1 cellular context compared by ENCODE assay signal in the genomic region with DNA sequence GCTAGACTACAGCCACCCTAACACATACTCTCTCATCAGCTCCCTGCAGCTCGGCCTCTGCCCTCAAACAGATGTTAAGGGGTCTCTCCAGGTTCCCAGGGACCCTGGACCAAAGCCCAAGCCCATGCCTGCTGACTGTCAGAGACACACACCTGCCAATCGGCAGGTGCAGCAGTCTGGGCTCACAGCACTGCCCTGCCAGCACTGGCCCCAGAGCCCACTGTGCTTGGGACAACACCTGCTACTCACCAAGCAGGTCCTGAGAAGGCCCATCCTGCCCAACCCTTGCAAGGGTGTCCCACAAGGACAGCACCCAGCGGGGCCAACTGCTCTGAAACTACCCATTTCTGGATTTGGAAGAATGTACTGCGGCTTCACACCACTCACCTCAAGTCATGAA.
A peak's percentile ranks its signal among the peaks of the same experiment; 100 is the strongest.
TF ChIP-seq lines count a peak whose summit lies in the region.

No MANE protein-coding gene starts in this region.

TF ChIP-seq in K562, 482 proteins besides CTCF, POLR2A, EP300 and RAD21:
- TF ChIP-seq NELFE (IDR thresholded peaks at IDR 0.05; ENCODE audit: insufficient read depth, insufficient read length), result no peak
- TF ChIP-seq CXXC5 (CRISPR knock-in tag; IDR thresholded peaks at IDR 0.05), result no peak
- TF ChIP-seq ZNF347 (CRISPR knock-in tag; IDR thresholded peaks at IDR 0.05; ENCODE audit: low read depth), result no peak
- no peak for TF ChIP-seq ELF1 (tag; IDR thresholded peaks at IDR 0.05)
- 0 out of 2 replicates have a peak, but pooled peaks have one; percentile 12 for TF ChIP-seq POLR2AphosphoS5 (IDR thresholded peaks at IDR 0.05; ENCODE audit: control insufficient read depth, insufficient read depth, low read depth, low read length)
- no peak for TF ChIP-seq NR2C2 (CRISPR knock-in tag; IDR thresholded peaks at IDR 0.05)
- no peak for TF ChIP-seq NR2C2 (tag; IDR thresholded peaks at IDR 0.05)
- TF ChIP-seq, protein P1, sequence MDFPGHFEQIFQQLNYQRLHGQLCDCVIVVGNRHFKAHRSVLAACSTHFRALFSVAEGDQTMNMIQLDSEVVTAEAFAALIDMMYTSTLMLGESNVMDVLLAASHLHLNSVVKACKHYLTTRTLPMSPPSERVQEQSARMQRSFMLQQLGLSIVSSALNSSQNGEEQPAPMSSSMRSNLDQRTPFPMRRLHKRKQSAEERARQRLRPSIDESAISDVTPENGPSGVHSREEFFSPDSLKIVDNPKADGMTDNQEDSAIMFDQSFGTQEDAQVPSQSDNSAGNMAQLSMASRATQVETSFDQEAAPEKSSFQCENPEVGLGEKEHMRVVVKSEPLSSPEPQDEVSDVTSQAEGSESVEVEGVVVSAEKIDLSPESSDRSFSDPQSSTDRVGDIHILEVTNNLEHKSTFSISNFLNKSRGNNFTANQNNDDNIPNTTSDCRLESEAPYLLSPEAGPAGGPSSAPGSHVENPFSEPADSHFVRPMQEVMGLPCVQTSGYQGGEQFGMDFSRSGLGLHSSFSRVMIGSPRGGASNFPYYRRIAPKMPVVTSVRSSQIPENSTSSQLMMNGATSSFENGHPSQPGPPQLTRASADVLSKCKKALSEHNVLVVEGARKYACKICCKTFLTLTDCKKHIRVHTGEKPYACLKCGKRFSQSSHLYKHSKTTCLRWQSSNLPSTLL (IDR thresholded peaks at IDR 0.05), result no peak
- peak; percentile 48; the same call in 1 of the 2 replicates for TF ChIP-seq POLR2G (IDR thresholded peaks at IDR 0.05; ENCODE audit: low read depth, low read length)
